Comparison of ENCODE assay signal across 9 cellular contexts in genomic region chr7:26853788-26854393, GRCh38. TPM values are rescaled to one million over a fixed set of nuclear protein-coding genes. Genes with fewer than 3 reads are reported as not detected.
DNase-seq lines count a peak whose midpoint lies in the region; ATAC-seq and TF ChIP-seq lines count a peak whose summit lies in the region.
"Had no signal": no experiment of that assay in that cellular context is flagged by ENCODE, and none has a peak within 500 bp of the region (broad histone marks: within the 10 kb centered on the region; RNA-seq: fewer than 3 reads in every experiment).

No MANE protein-coding gene starts in this region.

- no peak overlapping the region for H3K9ac ChIP-seq in mammary epithelial cell (ENCODE audit: insufficient read depth, low read length)
- H3K9ac ChIP-seq: BLaER1 had no signal

- peak overlapping the region in 1 of 3 experiments; percentile 19 for H3K4me3 ChIP-seq in mammary epithelial cell (replicated peaks in 1 of 3; ENCODE audit: insufficient read depth in 1 of 3, low read depth in 2 of 3, low read length in 3 of 3)
- no peak overlapping the region for H3K4me3 ChIP-seq in right atrium auricular region
- H3K4me3 ChIP-seq: BLaER1 had no signal

- H3K9me3 ChIP-seq in mammary epithelial cell (replicated peaks; ENCODE audit: insufficient read depth, low read length) (no peaks in the 10 kb centered on the region), right atrium auricular region (no peaks in the 10 kb centered on the region)

- H4K20me1 ChIP-seq in mammary epithelial cell (ENCODE audit: insufficient read depth, low read length) = no peaks in the 10 kb centered on the region
- H4K20me1 ChIP-seq: BLaER1 had no signal

- H3K27me3 ChIP-seq in mammary epithelial cell (ENCODE audit: insufficient read depth, low read length) = no peaks in the 10 kb centered on the region
- H3K27me3 ChIP-seq in right atrium auricular region = peaks cover 0 to 4% of the 10 kb centered on the region in 2 donors

- DNase-seq in NCI-H1436 (lab: John Stamatoyannopoulos, UW) (peak; percentile 35), NCI-H1436 treated with DMSO at 0.1 percent for 48 hours (lab: John Stamatoyannopoulos, UW) (no peak), NCI-H2171 treated with DMSO at 0.1 percent for 48 hours (lab: John Stamatoyannopoulos, UW) (peak; percentile 56), mammary epithelial cell (peak; percentile 52), lung microvascular endothelial cell (ENCODE audit: low read depth in 2 of 2) (peak; percentile 54 to 78), right atrium auricular region (ENCODE audit: low spot score) (no peak)
- DNase-seq in activated naive CD4-positive, alpha-beta T cell treated with Interleukin-2 at 50 U/mL for 16 hours = no peak

- H3K27ac ChIP-seq in mammary epithelial cell (ENCODE audit: insufficient read depth, low read depth, low read length) = peak overlapping the region; percentile 96
- H3K27ac ChIP-seq in right atrium auricular region = no peak overlapping the region
- H3K27ac ChIP-seq: BLaER1 had no signal

- H3K36me3 ChIP-seq in mammary epithelial cell (ENCODE audit: insufficient read depth, low read length) = no peaks in the 10 kb centered on the region
- no peaks in the 10 kb centered on the region for H3K36me3 ChIP-seq in right atrium auricular region
- H3K36me3 ChIP-seq: BLaER1 had no signal

- WGBS in mammary epithelial cell (ENCODE audit: low coverage, missing lambda C conversion rate) = 2% methylated on average over 4 of the region's 4 CpGs

- H3K4me2 ChIP-seq in mammary epithelial cell (ENCODE audit: insufficient read depth, low read depth, low read length) = peak overlapping the region; percentile 49
- H3K4me2 ChIP-seq: BLaER1 had no signal

- intact Hi-C loops in mammary epithelial cell (cut with micrococcal nuclease) = loop anchor here (1.0 kb wide), 1 partner anchor 244 kb away; no protein-coding TSS in a partner anchor

- no peak for ATAC-seq in HG02571 (IDR thresholded peaks at IDR 0.05; ENCODE audit: unreplicated experiment)

- CTCF ChIA-PET in mammary epithelial cell (lab: Charles Lee; ENCODE audit: low non-redundant PET) = interaction anchor here (0.6 to 0.7 kb wide), 3 partner anchors 188 to 476 kb away, joined by 3 to 4 read pairs (median 3); no protein-coding TSS in a partner anchor

- TF ChIP-seq CTCF in mammary epithelial cell (conservative IDR thresholded peaks at IDR 0.05 in 1 of 2, IDR thresholded peaks at IDR 0.05 in 1 of 2; ENCODE audit: extremely low read depth in 1 of 2, insufficient read depth in 1 of 2, low read depth in 1 of 2, low read length in 2 of 2) = peak; percentile 48 to 65
- peak in 1 of 2 donors; percentile 61 for TF ChIP-seq CTCF in right atrium auricular region (IDR thresholded peaks at IDR 0.05)

- H3K79me2 ChIP-seq in mammary epithelial cell (ENCODE audit: insufficient read depth, low read length) = peaks cover 55% of the 10 kb centered on the region

- H3K4me1 ChIP-seq in mammary epithelial cell (ENCODE audit: insufficient read depth, low read length) (peaks cover 24% of the 10 kb centered on the region), right atrium auricular region (no peaks in the 10 kb centered on the region)
- H3K4me1 ChIP-seq: BLaER1 had no signal

- no TSS peak for BruUV-seq in mammary epithelial cell (replicated peaks; lab: Mats Ljungman, UMichigan)

- peak overlapping the region; percentile 54 for H2AFZ ChIP-seq in mammary epithelial cell (ENCODE audit: low read depth, low read length)

- in situ Hi-C loops in mammary epithelial cell (cut with MboI; ENCODE audit: low sequenced_read_pairs in 2 of 2) = loop anchor here in 1 of 2 donors (10.0 kb wide), 1 partner anchor 271 kb away; no protein-coding TSS in a partner anchor

- dilution Hi-C loops in mammary epithelial cell (cut with HindIII; ENCODE audit: low sequenced_read_pairs) = no loop called here

RNA-seq across cellular contexts. Expression of gene SKAP2, which starts 10.5 kb away (rescaled TPM):
- 10 to 100 TPM; 19.8 to 38.9 TPM for total RNA-seq in mammary epithelial cell
- 7.8 TPM for polyA plus RNA-seq in mammary epithelial cell
- 26.5 TPM for polyA minus RNA-seq in mammary epithelial cell
- 9.6 and 13.7 TPM in 2 replicates for total RNA-seq in lung microvascular endothelial cell
- 10 to 100 TPM in 1 of 2 donors, 1 to 10 TPM in 1; 7.8 to 11.2 TPM for total RNA-seq in right atrium auricular region

Comparison
In these comparisons a context has a peak if more than half of its experiments do, and no peak if none do; other contexts are left out.
1. DNase-seq: peak in NCI-H1436 (single experiment), NCI-H2171 treated with DMSO at 0.1 percent for 48 hours (single experiment), mammary epithelial cell (single experiment) and lung microvascular endothelial cell (2 of 2); none in NCI-H1436 treated with DMSO at 0.1 percent for 48 hours (single experiment), activated naive CD4-positive, alpha-beta T cell treated with Interleukin-2 at 50 U/mL for 16 hours (single experiment) and right atrium auricular region (single experiment).